28 cellular contexts compared by ENCODE assay signal in the genomic region with DNA sequence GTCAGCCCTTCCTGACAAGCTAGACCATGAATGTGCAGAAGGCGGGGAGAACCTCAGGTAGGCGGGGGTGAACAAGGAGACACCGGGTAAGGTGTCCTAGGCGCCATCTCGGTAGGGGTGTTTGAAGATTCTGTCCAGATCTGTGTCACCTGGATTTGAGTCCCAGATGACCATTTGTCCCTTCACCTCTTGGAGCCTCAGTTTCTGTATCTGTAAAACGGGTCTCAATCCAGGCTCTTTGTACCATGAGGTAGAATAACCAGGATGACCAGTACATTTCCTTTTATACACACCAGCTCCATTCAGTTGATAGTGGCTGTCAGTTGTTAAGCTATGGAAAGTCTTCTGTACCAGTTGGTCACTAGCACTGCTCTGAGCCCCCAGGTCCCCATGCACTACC.
"Had no signal": no experiment of that assay in that cellular context is flagged by ENCODE, and none has a peak within 500 bp of the region (broad histone marks: within the 10 kb centered on the region; RNA-seq: fewer than 3 reads in every experiment).

No MANE protein-coding gene starts in this region.

- H3K27me3 ChIP-seq: colonic mucosa, dorsolateral prefrontal cortex, esophagus muscularis mucosa, esophagus squamous epithelium, foreskin keratinocyte, gastrocnemius medialis, gastroesophageal sphincter, heart left ventricle, heart right ventricle had no signal

- H3K4me1 Mint-ChIP-seq: endodermal cell had no signal

- H3K27me3 Mint-ChIP-seq: dendritic cell treated with granulocyte-macrophage colony-stimulating factor and Interleukin-4, amounts not matched to agents 40 ng/mL and 50 ng/mL, for 4 days; effector memory CD8-positive, alpha-beta T cell had no signal

- H3K27ac ChIP-seq: colonic mucosa, coronary artery, dorsolateral prefrontal cortex, epithelial cell of prostate, esophagus squamous epithelium, foreskin keratinocyte, gastrocnemius medialis, gastroesophageal sphincter, heart left ventricle, heart right ventricle had no signal

- H3K4me1 ChIP-seq: colonic mucosa, esophagus squamous epithelium, foreskin keratinocyte, gastrocnemius medialis, gastroesophageal sphincter, heart left ventricle, heart right ventricle had no signal

- ATAC-seq: effector memory CD8-positive, alpha-beta T cell; esophagus mucosa; foreskin keratinocyte; gastrocnemius medialis; gastroesophageal sphincter; heart left ventricle; heart right ventricle had no signal

- H3K27ac Mint-ChIP-seq: dendritic cell treated with granulocyte-macrophage colony-stimulating factor and Interleukin-4, amounts not matched to agents 40 ng/mL and 50 ng/mL, for 4 days; effector memory CD8-positive, alpha-beta T cell; endodermal cell had no signal

- H3K4me3 Mint-ChIP-seq: dendritic cell treated with granulocyte-macrophage colony-stimulating factor and Interleukin-4, amounts not matched to agents 40 ng/mL and 50 ng/mL, for 4 days; effector memory CD8-positive, alpha-beta T cell; endodermal cell had no signal

- H3K4me3 ChIP-seq: colonic mucosa, coronary artery, dorsolateral prefrontal cortex, esophagus muscularis mucosa, esophagus squamous epithelium, gastrocnemius medialis, gastroesophageal sphincter, heart left ventricle, heart right ventricle had no signal

- H3K9me3 Mint-ChIP-seq: dendritic cell treated with granulocyte-macrophage colony-stimulating factor and Interleukin-4, amounts not matched to agents 40 ng/mL and 50 ng/mL, for 4 days; effector memory CD8-positive, alpha-beta T cell; endodermal cell had no signal

- DNase-seq: colonic mucosa; cortex of kidney; dermis blood vessel endothelial cell; dorsolateral prefrontal cortex; effector CD4-positive, alpha-beta T cell; effector CD8-positive, alpha-beta T cell; effector memory CD4-positive, alpha-beta T cell; effector memory CD8-positive, alpha-beta T cell; endodermal cell; esophagus squamous epithelium; foreskin fibroblast; foreskin keratinocyte; foreskin melanocyte; gastrocnemius medialis; glutamatergic neuron; head of caudate nucleus; heart left ventricle; heart right ventricle had no signal

- FAIRE-seq: colon, endometrium, endothelial cell of umbilical vein, frontal cortex had no signal

- H3K9me3 ChIP-seq: colonic mucosa, esophagus muscularis mucosa, esophagus squamous epithelium, gastrocnemius medialis, gastroesophageal sphincter, heart left ventricle, heart right ventricle had no signal
